In the genomic region with DNA sequence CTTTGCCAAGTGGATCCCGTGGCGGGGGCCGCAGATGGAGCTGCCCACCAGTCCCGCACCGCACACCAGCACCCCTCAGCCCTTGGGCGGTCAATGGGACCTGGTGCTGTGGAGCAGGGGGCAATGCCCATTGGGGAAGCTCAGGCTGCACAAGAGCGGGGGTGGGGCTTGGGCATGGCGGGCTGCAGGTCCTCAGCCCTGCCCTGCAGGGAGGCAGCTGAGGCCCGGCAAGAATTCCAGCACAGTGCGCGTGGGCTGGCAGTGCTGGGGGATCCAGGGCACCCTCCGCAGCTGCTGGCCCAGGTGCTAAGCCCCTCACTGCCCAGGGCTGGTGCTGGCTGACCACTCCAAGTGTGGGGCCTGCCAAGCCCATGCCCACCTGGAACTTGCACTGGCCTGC, we compare ENCODE assay signal across 34 cellular contexts.
"Had no signal": no experiment of that assay in that cellular context is flagged by ENCODE, and none has a peak within 500 bp of the region (broad histone marks: within the 10 kb centered on the region; RNA-seq: fewer than 3 reads in every experiment).

No MANE protein-coding gene starts in this region.

- H3K36me3 ChIP-seq: MG63 had no signal

- H3K9me3 ChIP-seq: MG63 had no signal

- H3K27ac ChIP-seq: KMS-11 had no signal

- H3K27me3 ChIP-seq: MG63 had no signal

- H3K4me3 ChIP-seq: MG63 had no signal

- DNase-seq: Karpas-422, Kasumi-1, KBM-7, KG1, MG63, MM.1S, MV-4-11, NCI-H1048, NCI-H1092, NCI-H1092 treated with DMSO at 0.1 percent for 48 hours, NCI-H1105, NCI-H1105 treated with DMSO at 0.1 percent for 48 hours, NCI-H1417, NCI-H1417 treated with DMSO at 0.1 percent for 48 hours, NCI-H1436, NCI-H1436 treated with DMSO at 0.1 percent for 48 hours, NCI-H146, NCI-H1694, NCI-H1694 treated with DMSO at 0.1 percent for 48 hours, NCI-H187, NCI-H187 treated with DMSO at 0.1 percent for 48 hours, NCI-H1930, NCI-H2029 treated with DMSO at 0.1 percent for 48 hours, NCI-H2081, NCI-H2081 treated with DMSO at 0.1 percent for 48 hours, NCI-H2107, NCI-H2171, NCI-H2171 treated with DMSO at 0.1 percent for 48 hours, NCI-H2227 treated with DMSO at 0.1 percent for 48 hours, NCI-H226, NCI-H345, NCI-H446, NCI-H446 treated with DMSO at 0.1 percent for 48 hours had no signal
